Comparison of ENCODE assay signal across 1 cellular context in the genomic region with DNA sequence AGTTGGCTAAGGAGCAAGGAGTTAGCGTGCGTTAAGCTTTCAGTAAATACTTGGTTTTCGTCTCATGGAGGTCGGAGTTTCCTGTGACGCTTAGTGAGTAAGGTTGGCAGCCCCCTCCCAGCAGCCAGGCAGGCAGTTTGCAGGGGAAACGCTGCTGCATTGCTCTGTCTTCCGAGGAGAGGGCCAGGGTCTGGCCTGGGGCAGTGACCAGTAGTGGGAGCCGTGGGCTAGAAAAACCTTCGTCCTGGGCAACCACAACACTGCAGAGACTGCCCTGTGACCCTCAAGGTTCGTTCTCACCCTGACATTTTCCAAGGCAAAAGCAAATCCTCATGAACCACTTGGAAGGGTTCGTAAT.
TF ChIP-seq lines count a peak whose summit lies in the region.

No MANE protein-coding gene starts in this region.

TF ChIP-seq in liver, 16 proteins besides CTCF, POLR2A, EP300 and RAD21 (continued from another document):
- TF ChIP-seq, protein P1, sequence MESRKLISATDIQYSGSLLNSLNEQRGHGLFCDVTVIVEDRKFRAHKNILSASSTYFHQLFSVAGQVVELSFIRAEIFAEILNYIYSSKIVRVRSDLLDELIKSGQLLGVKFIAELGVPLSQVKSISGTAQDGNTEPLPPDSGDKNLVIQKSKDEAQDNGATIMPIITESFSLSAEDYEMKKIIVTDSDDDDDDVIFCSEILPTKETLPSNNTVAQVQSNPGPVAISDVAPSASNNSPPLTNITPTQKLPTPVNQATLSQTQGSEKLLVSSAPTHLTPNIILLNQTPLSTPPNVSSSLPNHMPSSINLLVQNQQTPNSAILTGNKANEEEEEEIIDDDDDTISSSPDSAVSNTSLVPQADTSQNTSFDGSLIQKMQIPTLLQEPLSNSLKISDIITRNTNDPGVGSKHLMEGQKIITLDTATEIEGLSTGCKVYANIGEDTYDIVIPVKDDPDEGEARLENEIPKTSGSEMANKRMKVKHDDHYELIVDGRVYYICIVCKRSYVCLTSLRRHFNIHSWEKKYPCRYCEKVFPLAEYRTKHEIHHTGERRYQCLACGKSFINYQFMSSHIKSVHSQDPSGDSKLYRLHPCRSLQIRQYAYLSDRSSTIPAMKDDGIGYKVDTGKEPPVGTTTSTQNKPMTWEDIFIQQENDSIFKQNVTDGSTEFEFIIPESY (IDR thresholded peaks at IDR 0.05) = no peak
- TF ChIP-seq, protein P2, sequence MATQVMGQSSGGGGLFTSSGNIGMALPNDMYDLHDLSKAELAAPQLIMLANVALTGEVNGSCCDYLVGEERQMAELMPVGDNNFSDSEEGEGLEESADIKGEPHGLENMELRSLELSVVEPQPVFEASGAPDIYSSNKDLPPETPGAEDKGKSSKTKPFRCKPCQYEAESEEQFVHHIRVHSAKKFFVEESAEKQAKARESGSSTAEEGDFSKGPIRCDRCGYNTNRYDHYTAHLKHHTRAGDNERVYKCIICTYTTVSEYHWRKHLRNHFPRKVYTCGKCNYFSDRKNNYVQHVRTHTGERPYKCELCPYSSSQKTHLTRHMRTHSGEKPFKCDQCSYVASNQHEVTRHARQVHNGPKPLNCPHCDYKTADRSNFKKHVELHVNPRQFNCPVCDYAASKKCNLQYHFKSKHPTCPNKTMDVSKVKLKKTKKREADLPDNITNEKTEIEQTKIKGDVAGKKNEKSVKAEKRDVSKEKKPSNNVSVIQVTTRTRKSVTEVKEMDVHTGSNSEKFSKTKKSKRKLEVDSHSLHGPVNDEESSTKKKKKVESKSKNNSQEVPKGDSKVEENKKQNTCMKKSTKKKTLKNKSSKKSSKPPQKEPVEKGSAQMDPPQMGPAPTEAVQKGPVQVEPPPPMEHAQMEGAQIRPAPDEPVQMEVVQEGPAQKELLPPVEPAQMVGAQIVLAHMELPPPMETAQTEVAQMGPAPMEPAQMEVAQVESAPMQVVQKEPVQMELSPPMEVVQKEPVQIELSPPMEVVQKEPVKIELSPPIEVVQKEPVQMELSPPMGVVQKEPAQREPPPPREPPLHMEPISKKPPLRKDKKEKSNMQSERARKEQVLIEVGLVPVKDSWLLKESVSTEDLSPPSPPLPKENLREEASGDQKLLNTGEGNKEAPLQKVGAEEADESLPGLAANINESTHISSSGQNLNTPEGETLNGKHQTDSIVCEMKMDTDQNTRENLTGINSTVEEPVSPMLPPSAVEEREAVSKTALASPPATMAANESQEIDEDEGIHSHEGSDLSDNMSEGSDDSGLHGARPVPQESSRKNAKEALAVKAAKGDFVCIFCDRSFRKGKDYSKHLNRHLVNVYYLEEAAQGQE (IDR thresholded peaks at IDR 0.05) = no peak
- no peak for TF ChIP-seq HNF4G (IDR thresholded peaks at IDR 0.05)
